In the genomic region with DNA sequence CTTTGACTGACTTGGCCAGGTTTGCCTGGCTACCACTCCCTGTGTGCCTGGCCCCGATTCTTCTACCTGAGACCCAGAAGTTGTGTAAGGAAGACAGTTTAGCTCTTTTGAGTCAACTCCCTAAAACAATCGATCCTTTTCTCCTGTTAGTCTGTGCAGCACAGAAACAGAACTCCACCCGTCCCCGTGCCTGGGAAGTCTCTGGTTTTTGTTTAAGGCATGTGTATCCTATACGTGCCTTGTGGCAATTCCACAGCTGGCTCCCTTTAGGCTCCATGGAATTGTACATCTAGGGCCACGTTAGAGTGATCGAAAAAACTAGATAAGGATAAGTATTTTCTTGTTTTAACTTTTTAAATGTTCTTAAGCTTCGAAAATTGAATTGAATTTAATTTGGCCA, we compare ENCODE assay signal across 21 cellular contexts.
DNase-seq lines count a peak whose midpoint lies in the region; ATAC-seq and TF ChIP-seq lines count a peak whose summit lies in the region.
"Had no signal": no experiment of that assay in that cellular context is flagged by ENCODE, and none has a peak within 500 bp of the region (broad histone marks: within the 10 kb centered on the region; RNA-seq: fewer than 3 reads in every experiment).

No MANE protein-coding gene starts in this region.

- no peaks in the 10 kb centered on the region for H4K20me1 ChIP-seq in SK-N-SH (ENCODE audit: insufficient read depth)

- WGBS in SK-N-SH (ENCODE audit: low lambda C conversion rate), result 71% methylated on average over 8 of the region's 8 CpGs

- H3K4me3 Mint-ChIP-seq in mesothelial cell of epicardium, result no peak overlapping the region
- H3K4me3 Mint-ChIP-seq: B cell; CD4-positive, alpha-beta T cell had no signal

- H3K27me3 ChIP-seq in SK-N-SH (ENCODE audit: insufficient read depth) (no peaks in the 10 kb centered on the region), SJCRH30 (no peaks in the 10 kb centered on the region), skeletal muscle tissue (ENCODE audit: control insufficient read depth in 3 of 3, insufficient read depth in 3 of 3, low read length in 3 of 3) (no peaks in the 10 kb centered on the region)

- TF ChIP-seq CTCF in SK-N-SH (IDR thresholded peaks at IDR 0.05), result no peak
- TF ChIP-seq CTCF in mesothelial cell of epicardium (IDR thresholded peaks at IDR 0.05; ENCODE audit: unreplicated experiment), result no peak

- peaks cover 28% of the 10 kb centered on the region for H3F3A ChIP-seq in SK-N-SH (replicated peaks; ENCODE audit: insufficient read depth)

- peak overlapping the region in 1 of 2 experiments; percentile 86; a peak in 2 of 4 replicates for H3K27ac ChIP-seq in SK-N-SH (ENCODE audit: low read depth in 2 of 2, low read length in 1 of 2)
- H3K27ac ChIP-seq in SJCRH30, result peak overlapping the region; percentile 56
- H3K27ac ChIP-seq in skeletal muscle tissue (ENCODE audit: low read depth, low read length), result peak overlapping the region; percentile 12
- H3K27ac ChIP-seq: 22Rv1 had no signal

- H3K9me2 ChIP-seq in SK-N-SH, result no peaks in the 10 kb centered on the region

- no peak overlapping the region for H2AFZ ChIP-seq in SK-N-SH (ENCODE audit: low read depth)

- H3K9ac ChIP-seq in SK-N-SH (no peak overlapping the region), skeletal muscle tissue (ENCODE audit: low read depth in 1 of 3, low read length in 3 of 3) (peak overlapping the region in 1 of 3 donors; percentile 34)

- CTCF ChIA-PET in SK-N-SH (lab: Yijun Ruan, JAX), result interaction anchor here (1.1 to 8.1 kb wide), 5 partner anchors 90 to 229 kb away, joined by 3 to 73 read pairs (median 4); no protein-coding TSS in a partner anchor

- DNase-seq in SK-N-SH, result peak; percentile 28
- DNase-seq in SJCRH30, result peak; percentile 37 to 59
- DNase-seq in mesothelial cell of epicardium (ENCODE audit: low spot score in 2 of 2, unreplicated experiment in 2 of 2), result no peak
- DNase-seq in germinal center (ENCODE audit: low spot score), result no peak
- no peak for DNase-seq in GDM1 (lab: John Stamatoyannopoulos, UW)
- DNase-seq: Caco-2; CD4-positive, alpha-beta T cell; DMS53; EL; NCI-H1105; NCI-H1694; NCI-H2081 treated with DMSO at 0.1 percent for 48 hours; NCI-H510A; NCI-H774; OCI-M1; SHP77 had no signal

- no peaks in the 10 kb centered on the region for H3K9me3 ChIP-seq in SK-N-SH
- no peaks in the 10 kb centered on the region for H3K9me3 ChIP-seq in SJCRH30 (replicated peaks)
- no peaks in the 10 kb centered on the region for H3K9me3 ChIP-seq in skeletal muscle tissue (ENCODE audit: control insufficient read depth in 3 of 3, low read length in 3 of 3)
- H3K9me3 ChIP-seq: Caco-2 had no signal

- H3K9me3 Mint-ChIP-seq in mesothelial cell of epicardium, result no peaks in the 10 kb centered on the region
- H3K9me3 Mint-ChIP-seq: CD4-positive, alpha-beta T cell had no signal

- POLR2A ChIA-PET in SK-N-SH (lab: Yijun Ruan, JAX), result no interaction called here

- H3K79me2 ChIP-seq in SK-N-SH (ENCODE audit: insufficient read depth), result no peaks in the 10 kb centered on the region

- H3K4me2 ChIP-seq in SK-N-SH, result no peak overlapping the region

- H3K4me1 Mint-ChIP-seq in mesothelial cell of epicardium, result peaks cover 43% of the 10 kb centered on the region
- H3K4me1 Mint-ChIP-seq: B cell had no signal

- peak overlapping the region; percentile 2 for H3K27ac Mint-ChIP-seq in mesothelial cell of epicardium
- H3K27ac Mint-ChIP-seq: B cell; CD4-positive, alpha-beta T cell had no signal

- H3K4me1 ChIP-seq in SK-N-SH (ENCODE audit: control insufficient read depth in 1 of 2, insufficient read depth in 2 of 2, low read depth in 1 of 2, low read length in 1 of 2) (peaks cover 32 to 63% of the 10 kb centered on the region in 2 experiments), SJCRH30 (peaks cover 42% of the 10 kb centered on the region), skeletal muscle tissue (ENCODE audit: control insufficient read depth in 3 of 3, insufficient read depth in 3 of 3, low read length in 3 of 3) (peaks cover 10 to 21% (median 10%) of the 10 kb centered on the region in 3 donors)

- no peak for ATAC-seq in SK-N-SH treated with all-trans-retinoic acid at 6 μM for 48 hours
- ATAC-seq in GM18868 (IDR thresholded peaks at IDR 0.05; ENCODE audit: unreplicated experiment), result no peak

- H3K36me3 ChIP-seq in SK-N-SH (replicated peaks in 1 of 2; ENCODE audit: control insufficient read depth in 1 of 2, insufficient read depth in 2 of 2, low read length in 1 of 2) (no peaks in the 10 kb centered on the region), SJCRH30 (no peaks in the 10 kb centered on the region), skeletal muscle tissue (ENCODE audit: control insufficient read depth in 3 of 3, insufficient read depth in 3 of 3, low read length in 3 of 3) (no peaks in the 10 kb centered on the region)

- H3K36me3 Mint-ChIP-seq in mesothelial cell of epicardium, result no peaks in the 10 kb centered on the region

- TF ChIP-seq RAD21 in SK-N-SH (IDR thresholded peaks at IDR 0.05; ENCODE audit: low read length), result no peak

- no peak; a peak in 1 of 4 replicates for TF ChIP-seq EP300 in SK-N-SH (IDR thresholded peaks at IDR 0.05; ENCODE audit: borderline replicate concordance in 1 of 2, low read depth in 1 of 2, low read length in 1 of 2)

- H3K4me3 ChIP-seq in SK-N-SH (ENCODE audit: low read depth in 2 of 2, low read length in 1 of 2) (no peak overlapping the region), SJCRH30 (no peak overlapping the region), skeletal muscle tissue (ENCODE audit: low read length in 3 of 3) (peak overlapping the region in 1 of 3 donors; percentile 3)

- peaks cover 26% of the 10 kb centered on the region for H3K27me3 Mint-ChIP-seq in mesothelial cell of epicardium (ENCODE audit: low read depth)
- H3K27me3 Mint-ChIP-seq: B cell; CD4-positive, alpha-beta T cell had no signal

TF ChIP-seq in SK-N-SH, 30 proteins besides CTCF, POLR2A, EP300 and RAD21 (continues in another document):
- TF ChIP-seq SIN3A (IDR thresholded peaks at IDR 0.05; ENCODE audit: borderline replicate concordance, low read depth, low read length) (no peak), TCF12 (IDR thresholded peaks at IDR 0.05) (no peak), MXI1 (IDR thresholded peaks at IDR 0.05; ENCODE audit: low read depth, low read length) (no peak), YY1 (IDR thresholded peaks at IDR 0.05; ENCODE audit: low read depth) (no peak), FOXJ3 (CRISPR knock-in tag; IDR thresholded peaks at IDR 0.05) (no peak)
- TF ChIP-seq, protein P1, sequence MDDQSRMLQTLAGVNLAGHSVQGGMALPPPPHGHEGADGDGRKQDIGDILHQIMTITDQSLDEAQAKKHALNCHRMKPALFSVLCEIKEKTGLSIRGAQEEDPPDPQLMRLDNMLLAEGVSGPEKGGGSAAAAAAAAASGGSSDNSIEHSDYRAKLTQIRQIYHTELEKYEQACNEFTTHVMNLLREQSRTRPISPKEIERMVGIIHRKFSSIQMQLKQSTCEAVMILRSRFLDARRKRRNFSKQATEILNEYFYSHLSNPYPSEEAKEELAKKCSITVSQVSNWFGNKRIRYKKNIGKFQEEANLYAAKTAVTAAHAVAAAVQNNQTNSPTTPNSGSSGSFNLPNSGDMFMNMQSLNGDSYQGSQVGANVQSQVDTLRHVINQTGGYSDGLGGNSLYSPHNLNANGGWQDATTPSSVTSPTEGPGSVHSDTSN (IDR thresholded peaks at IDR 0.05), result no peak

TF ChIP-seq in SK-N-SH treated with all-trans-retinoic acid at 6 μM for 48 hours, 23 proteins besides CTCF, POLR2A, EP300 and RAD21 (continues in another document):
- TF ChIP-seq, protein P2, sequence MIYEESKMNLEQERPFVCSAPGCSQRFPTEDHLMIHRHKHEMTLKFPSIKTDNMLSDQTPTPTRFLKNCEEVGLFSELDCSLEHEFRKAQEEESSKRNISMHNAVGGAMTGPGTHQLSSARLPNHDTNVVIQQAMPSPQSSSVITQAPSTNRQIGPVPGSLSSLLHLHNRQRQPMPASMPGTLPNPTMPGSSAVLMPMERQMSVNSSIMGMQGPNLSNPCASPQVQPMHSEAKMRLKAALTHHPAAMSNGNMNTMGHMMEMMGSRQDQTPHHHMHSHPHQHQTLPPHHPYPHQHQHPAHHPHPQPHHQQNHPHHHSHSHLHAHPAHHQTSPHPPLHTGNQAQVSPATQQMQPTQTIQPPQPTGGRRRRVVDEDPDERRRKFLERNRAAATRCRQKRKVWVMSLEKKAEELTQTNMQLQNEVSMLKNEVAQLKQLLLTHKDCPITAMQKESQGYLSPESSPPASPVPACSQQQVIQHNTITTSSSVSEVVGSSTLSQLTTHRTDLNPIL (CRISPR knock-in tag; IDR thresholded peaks at IDR 0.05; ENCODE audit: low read depth), result no peak
- TF ChIP-seq ZNF8 (CRISPR knock-in tag; IDR thresholded peaks at IDR 0.05) (no peak), PPARA (CRISPR knock-in tag; IDR thresholded peaks at IDR 0.05; ENCODE audit: borderline replicate concordance) (no peak), ZFP3 (CRISPR knock-in tag; IDR thresholded peaks at IDR 0.05) (no peak), OSR1 (CRISPR knock-in tag; IDR thresholded peaks at IDR 0.05) (no peak), ZNF565 (CRISPR knock-in tag; conservative IDR thresholded peaks at IDR 0.05; ENCODE audit: low read depth) (no peak), TOX (CRISPR knock-in tag; IDR thresholded peaks at IDR 0.05; ENCODE audit: borderline replicate concordance) (no peak), SNAI2 (CRISPR knock-in tag; IDR thresholded peaks at IDR 0.05) (no peak), ESRRG (CRISPR knock-in tag; IDR thresholded peaks at IDR 0.05) (no peak)
- TF ChIP-seq, protein P3, sequence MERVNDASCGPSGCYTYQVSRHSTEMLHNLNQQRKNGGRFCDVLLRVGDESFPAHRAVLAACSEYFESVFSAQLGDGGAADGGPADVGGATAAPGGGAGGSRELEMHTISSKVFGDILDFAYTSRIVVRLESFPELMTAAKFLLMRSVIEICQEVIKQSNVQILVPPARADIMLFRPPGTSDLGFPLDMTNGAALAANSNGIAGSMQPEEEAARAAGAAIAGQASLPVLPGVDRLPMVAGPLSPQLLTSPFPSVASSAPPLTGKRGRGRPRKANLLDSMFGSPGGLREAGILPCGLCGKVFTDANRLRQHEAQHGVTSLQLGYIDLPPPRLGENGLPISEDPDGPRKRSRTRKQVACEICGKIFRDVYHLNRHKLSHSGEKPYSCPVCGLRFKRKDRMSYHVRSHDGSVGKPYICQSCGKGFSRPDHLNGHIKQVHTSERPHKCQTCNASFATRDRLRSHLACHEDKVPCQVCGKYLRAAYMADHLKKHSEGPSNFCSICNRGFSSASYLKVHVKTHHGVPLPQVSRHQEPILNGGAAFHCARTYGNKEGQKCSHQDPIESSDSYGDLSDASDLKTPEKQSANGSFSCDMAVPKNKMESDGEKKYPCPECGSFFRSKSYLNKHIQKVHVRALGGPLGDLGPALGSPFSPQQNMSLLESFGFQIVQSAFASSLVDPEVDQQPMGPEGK (CRISPR knock-in tag; IDR thresholded peaks at IDR 0.05; ENCODE audit: borderline replicate concordance), result no peak

Comparison
In these comparisons a context has a peak if more than half of its experiments do, and no peak if none do; other contexts are left out.
1. DNase-seq: peak in SK-N-SH (single experiment) and SJCRH30 (2 of 2); none in mesothelial cell of epicardium (0 of 2), germinal center (single experiment) and GDM1 (single experiment).